Comparison of ENCODE assay signal across 27 cellular contexts in genomic region chr7:91653257-91653656, GRCh38.
"Had no signal": no experiment of that assay in that cellular context is flagged by ENCODE, and none has a peak within 500 bp of the region (broad histone marks: within the 10 kb centered on the region; RNA-seq: fewer than 3 reads in every experiment).

No MANE protein-coding gene starts in this region.

- H3K4me2 ChIP-seq: smooth muscle cell had no signal

- H3K27ac ChIP-seq: left lung, lower lobe of right lung, ovary, right lobe of liver, tibial nerve, vagina had no signal

- H3K4me1 Mint-ChIP-seq: immature natural killer cell; naive B cell; natural killer cell; stimulated activated memory B cell treated with anti-CD40 and anti-IgM and Interleukin-4, amounts not matched to agents 10 μg/mL and 1 μg/mL and 100 μg/mL, for 72 hours; stimulated activated naive CD8-positive, alpha-beta T cell treated with anti-CD3 and anti-CD28 coated beads, Interleukin-15, amount 100 ng/mL, for 72 hours had no signal

- DNase-seq: hypothalamus; immature natural killer cell; kidney; left colon; left lung; lower lobe of right lung; mammary epithelial cell; mesendoderm; naive B cell; natural killer cell; ovary; retina; right lobe of liver; stimulated activated CD4-positive, alpha-beta T cell treated with anti-CD3 and anti-CD28 coated beads, Interleukin-1b, Interleukin-23, amount 100 ng/mL, for 48 hours; stimulated activated CD4-positive, alpha-beta T cell treated with anti-CD3 and anti-CD28 coated beads, Interleukin-2, amount 100 ng/mL, for 48 hours; stimulated activated CD4-positive, alpha-beta T cell treated with anti-CD3 and anti-CD28 coated beads, Interleukin-4, amount 100 ng/mL, for 4 hours; stimulated activated CD8-positive, alpha-beta memory T cell treated with anti-CD3 and anti-CD28 coated beads, Interleukin-4, amount 100 ng/mL, for 48 hours; stimulated activated naive CD4-positive, alpha-beta T cell treated with Interleukin-2 at 50 U/mL for 16 hours; stimulated activated naive CD8-positive, alpha-beta T cell treated with anti-CD3 and anti-CD28 coated beads, Interleukin-15, amount 100 ng/mL, for 72 hours; substantia nigra had no signal

- H3K4me3 ChIP-seq: left lung, lower lobe of right lung, ovary, right lobe of liver, smooth muscle cell, tibial nerve, vagina had no signal

- H3K27ac Mint-ChIP-seq: immature natural killer cell; mesothelial cell of epicardium; naive B cell; natural killer cell; progenitor cell of endocrine pancreas; stimulated activated memory B cell treated with anti-CD40 and anti-IgM and Interleukin-4, amounts not matched to agents 10 μg/mL and 1 μg/mL and 100 μg/mL, for 72 hours; stimulated activated naive CD8-positive, alpha-beta T cell treated with anti-CD3 and anti-CD28 coated beads, Interleukin-15, amount 100 ng/mL, for 72 hours; type B pancreatic cell had no signal

- H3K4me3 Mint-ChIP-seq: immature natural killer cell; mesothelial cell of epicardium; naive B cell; natural killer cell; stimulated activated memory B cell treated with anti-CD40 and anti-IgM and Interleukin-4, amounts not matched to agents 10 μg/mL and 1 μg/mL and 100 μg/mL, for 72 hours; stimulated activated naive CD8-positive, alpha-beta T cell treated with anti-CD3 and anti-CD28 coated beads, Interleukin-15, amount 100 ng/mL, for 72 hours; type B pancreatic cell had no signal

- H3K4me1 ChIP-seq: left lung, lower lobe of right lung, right lobe of liver had no signal

- H3K27me3 Mint-ChIP-seq: stimulated activated naive CD8-positive, alpha-beta T cell treated with anti-CD3 and anti-CD28 coated beads, Interleukin-15, amount 100 ng/mL, for 72 hours had no signal

- ATAC-seq: left colon; left lung; lower lobe of right lung; natural killer cell; right lobe of liver; stimulated activated memory B cell treated with anti-CD40 and anti-IgM and Interleukin-4, amounts not matched to agents 10 μg/mL and 1 μg/mL and 100 μg/mL, for 72 hours; stimulated activated naive CD8-positive, alpha-beta T cell treated with anti-CD3 and anti-CD28 coated beads, Interleukin-15, amount 100 ng/mL, for 72 hours had no signal

- H3K36me3 Mint-ChIP-seq: immature natural killer cell; mesothelial cell of epicardium; naive B cell; natural killer cell; stimulated activated memory B cell treated with anti-CD40 and anti-IgM and Interleukin-4, amounts not matched to agents 10 μg/mL and 1 μg/mL and 100 μg/mL, for 72 hours had no signal

- H3K9me3 Mint-ChIP-seq: stimulated activated memory B cell treated with anti-CD40 and anti-IgM and Interleukin-4, amounts not matched to agents 10 μg/mL and 1 μg/mL and 100 μg/mL, for 72 hours had no signal

- H3K9me3 ChIP-seq: left lung, lower lobe of right lung, ovary, right lobe of liver, tibial nerve, vagina had no signal

- H3K36me3 ChIP-seq: left lung, lower lobe of right lung, ovary, right lobe of liver, tibial nerve, vagina had no signal

- H3K27me3 ChIP-seq: left lung, ovary, right lobe of liver, tibial nerve, vagina had no signal
